Comparison of ENCODE assay signal across 8 cellular contexts in genomic region chr10:63265646-63266207, GRCh38.
A peak's percentile ranks its signal among the peaks of the same experiment; 100 is the strongest.
DNase-seq lines count a peak whose midpoint lies in the region; ATAC-seq and TF ChIP-seq lines count a peak whose summit lies in the region.

No MANE protein-coding gene starts in this region.

- H3K9me3 ChIP-seq in HUES64 (ENCODE audit: insufficient read depth, low read depth, low read length): no peaks in the 10 kb centered on the region
- H3K9me3 ChIP-seq in mucosa of stomach (ENCODE audit: control insufficient read depth, low read length): no peaks in the 10 kb centered on the region

- WGBS in HUES64: 0% methylated on average over 1 of the region's 2 CpGs

- H3K9ac ChIP-seq in HUES64 (ENCODE audit: low read depth, low read length): peak overlapping the region; percentile 97
- peak overlapping the region; percentile 74 for H3K9ac ChIP-seq in mucosa of stomach (ENCODE audit: low read length)

- no peak overlapping the region for H2AFZ ChIP-seq in ACC112 (ENCODE audit: low read length, unreplicated experiment)

- DNase-seq in cardiac fibroblast (ENCODE audit: low read depth in 2 of 2) (no peak), T-helper 9 cell (no peak), SKM-1 treated with dmso at 0.1 percent for 144 hours (lab: John Stamatoyannopoulos, UW; ENCODE audit: unreplicated experiment) (no peak)

- H3K4me3 ChIP-seq in ACC112 (ENCODE audit: low read depth, low read length) (peak overlapping the region; percentile 91), HUES64 (ENCODE audit: low read length) (peak overlapping the region; percentile 71), cardiac fibroblast (replicated peaks in 1 of 2; ENCODE audit: low read depth in 2 of 2, low read length in 2 of 2) (peak overlapping the region; percentile 40 to 67), mucosa of stomach (ENCODE audit: low read length) (peak overlapping the region; percentile 9)

- ATAC-seq in GM19452 (IDR thresholded peaks at IDR 0.05; ENCODE audit: unreplicated experiment) (no peak), HG02759 (IDR thresholded peaks at IDR 0.05; ENCODE audit: unreplicated experiment) (no peak)

- H3K27me3 ChIP-seq in ACC112 (ENCODE audit: insufficient read depth, low read length) (no peaks in the 10 kb centered on the region), HUES64 (ENCODE audit: insufficient read depth, low read length) (no peaks in the 10 kb centered on the region), mucosa of stomach (ENCODE audit: control insufficient read depth, insufficient read depth, low read length) (no peaks in the 10 kb centered on the region)

- peak overlapping the region; percentile 91 for H3K27ac ChIP-seq in ACC112 (ENCODE audit: low read depth, low read length)
- peak overlapping the region; percentile 94 for H3K27ac ChIP-seq in HUES64 (ENCODE audit: low read depth, low read length)

- H3K4me1 ChIP-seq in ACC112 (ENCODE audit: control insufficient read depth, insufficient read depth, low read length, unreplicated experiment) (peaks cover 25% of the 10 kb centered on the region), HUES64 (ENCODE audit: insufficient read depth, low read length) (peaks cover 36% of the 10 kb centered on the region), mucosa of stomach (ENCODE audit: control insufficient read depth, insufficient read depth, low read length) (peaks cover 15% of the 10 kb centered on the region)

- H3K79me2 ChIP-seq in ACC112 (ENCODE audit: control insufficient read depth, insufficient read depth, low read length, unreplicated experiment): peaks cover 85% of the 10 kb centered on the region

- no peak for TF ChIP-seq CTCF in cardiac fibroblast (IDR thresholded peaks at IDR 0.05; ENCODE audit: low read depth, low read length)

- H3K36me3 ChIP-seq in ACC112 (ENCODE audit: insufficient read depth, low read length) (peaks cover 7% of the 10 kb centered on the region; the same call in 1 of the 2 replicates), HUES64 (ENCODE audit: insufficient read depth, low read length) (peaks cover 33% of the 10 kb centered on the region), mucosa of stomach (ENCODE audit: control insufficient read depth, insufficient read depth, low read length) (no peaks in the 10 kb centered on the region)

Comparison
In these comparisons a context has a peak if more than half of its experiments do, and no peak if none do; other contexts are left out.
1. H3K4me3 ChIP-seq: peak in every context shown above with its lines; median percentile 91 in ACC112; 71 in HUES64; 54 in cardiac fibroblast; 9 in mucosa of stomach.